Comparison of ENCODE assay signal across 11 cellular contexts in genomic region chr10:87534173-87534858, GRCh38. TPM values are rescaled to one million over a fixed set of nuclear protein-coding genes. Genes with fewer than 3 reads are reported as not detected.
A peak's percentile ranks its signal among the peaks of the same experiment; 100 is the strongest.
DNase-seq lines count a peak whose midpoint lies in the region; ATAC-seq, FAIRE-seq and TF ChIP-seq lines count a peak whose summit lies in the region.
"Had no signal": no experiment of that assay in that cellular context is flagged by ENCODE, and none has a peak within 500 bp of the region (broad histone marks: within the 10 kb centered on the region; RNA-seq: fewer than 3 reads in every experiment).

No MANE protein-coding gene starts in this region.

- no peak overlapping the region for H3K4ac ChIP-seq in neuronal stem cell (ENCODE audit: low read length)

- no peak overlapping the region for H2AFZ ChIP-seq in neuronal stem cell (ENCODE audit: low read length)

- peak; percentile 58 for ATAC-seq in GM19324 (IDR thresholded peaks at IDR 0.05; ENCODE audit: low FRiP score, unreplicated experiment)
- peak; percentile 64 for ATAC-seq in GM21825 (IDR thresholded peaks at IDR 0.05; ENCODE audit: unreplicated experiment)
- peak; percentile 87 for ATAC-seq in HG03354 (IDR thresholded peaks at IDR 0.05; ENCODE audit: poor library complexity, severe bottlenecking, unreplicated experiment)
- ATAC-seq: activated naive CD4-positive, alpha-beta T cell treated with anti-CD3 and anti-CD28 coated beads, Interleukin-2, amount 50 U/mL, for 72 hours had no signal

- H2BK15ac ChIP-seq in neuronal stem cell (ENCODE audit: low read length): no peak overlapping the region

- no peak overlapping the region for H2BK5ac ChIP-seq in neuronal stem cell (ENCODE audit: low read length)

- H3K27ac ChIP-seq in neuronal stem cell (replicated peaks; ENCODE audit: low read length): no peak overlapping the region
- H3K27ac ChIP-seq: neutrophil had no signal

- H4K8ac ChIP-seq in neuronal stem cell (ENCODE audit: low read depth, low read length): no peak overlapping the region

- no peak overlapping the region for H2BK12ac ChIP-seq in neuronal stem cell (ENCODE audit: low read length)

- peaks cover 7 to 41% of the 10 kb centered on the region in 2 donors for H3K36me3 ChIP-seq in neuronal stem cell (replicated peaks in 1 of 2; ENCODE audit: control insufficient read depth in 2 of 2, insufficient read depth in 2 of 2, low read length in 2 of 2)
- H3K36me3 ChIP-seq: neutrophil had no signal

- H3K9me3 ChIP-seq in neuronal stem cell (replicated peaks in 1 of 2; ENCODE audit: control insufficient read depth in 2 of 2, insufficient read depth in 1 of 2, low read depth in 1 of 2, low read length in 2 of 2): peaks cover 4 to 17% of the 10 kb centered on the region in 2 donors
- H3K9me3 ChIP-seq: neutrophil had no signal

- H3K4me3 ChIP-seq in neuronal stem cell (ENCODE audit: low read length in 2 of 2): no peak overlapping the region
- H3K4me3 ChIP-seq: heart right ventricle had no signal

- no peak overlapping the region for H3K9ac ChIP-seq in neuronal stem cell (ENCODE audit: low read depth, low read length, poor library complexity)

- peaks cover 6% of the 10 kb centered on the region for H3K79me1 ChIP-seq in neuronal stem cell (ENCODE audit: low read depth, low read length)

- DNase-seq in GM12892 (ENCODE audit: insufficient read length) (no peak), neuronal stem cell (ENCODE audit: low spot score) (no peak), NCI-H774 (lab: John Stamatoyannopoulos, UW) (no peak), T-helper 2 cell (no peak)
- DNase-seq: CD8-positive, alpha-beta T cell; heart right ventricle had no signal

- no peaks in the 10 kb centered on the region for H3K27me3 ChIP-seq in neuronal stem cell (ENCODE audit: control insufficient read depth in 3 of 3, insufficient read depth in 3 of 3, low read depth in 1 of 3, low read length in 3 of 3)
- H3K27me3 ChIP-seq: heart right ventricle, neutrophil had no signal

- WGBS in neuronal stem cell (ENCODE audit: extremely low coverage in 2 of 2, insufficient read length in 2 of 2, insufficient replicate concordance in 1 of 2), 2 donors: no CpG with 5 or more reads among the region's 3 CpGs

- no peak overlapping the region for H4K91ac ChIP-seq in neuronal stem cell (ENCODE audit: low read depth, low read length, poor library complexity)

- no peak overlapping the region for H2BK120ac ChIP-seq in neuronal stem cell (ENCODE audit: low read depth, low read length)

- no peak overlapping the region for H3K4me2 ChIP-seq in neuronal stem cell (ENCODE audit: insufficient read depth, low read length, poor library complexity, severe bottlenecking)

- no peak overlapping the region for H3K14ac ChIP-seq in neuronal stem cell (ENCODE audit: low read length)

- H3K23ac ChIP-seq in neuronal stem cell (ENCODE audit: low read depth, low read length, poor library complexity): no peak overlapping the region

- H2AK5ac ChIP-seq in neuronal stem cell (ENCODE audit: low read depth, low read length): no peak overlapping the region

- no peak for FAIRE-seq in GM12892 (lab: Jason Lieb, UNC)

- no peak overlapping the region for H3K18ac ChIP-seq in neuronal stem cell (ENCODE audit: low read length)

- H3K4me1 ChIP-seq in neuronal stem cell (ENCODE audit: control insufficient read depth in 2 of 2, insufficient read depth in 1 of 2, low read depth in 1 of 2, low read length in 2 of 2): peaks cover 0 to 2% of the 10 kb centered on the region in 2 donors

- no peak for TF ChIP-seq POLR2A in GM12892 (IDR thresholded peaks at IDR 0.05; ENCODE audit: low read depth, low read length)

RNA-seq across cellular contexts. Expression of gene MINPP1, which starts 29.6 kb away (rescaled TPM):
- 10.2 TPM for polyA plus RNA-seq in GM12892 (2012; ENCODE audit: missing spikeins)
- polyA plus RNA-seq in neuronal stem cell (2013, experiment 1 of 2): 25.1 TPM
- 26.4 TPM for polyA plus RNA-seq in neuronal stem cell (2013, experiment 2 of 2)
